In genomic region chr6:130534627-130535026, GRCh38 we compare ENCODE assay signal across 34 cellular contexts.
"Had no signal": no experiment of that assay in that cellular context is flagged by ENCODE, and none has a peak within 500 bp of the region (broad histone marks: within the 10 kb centered on the region; RNA-seq: fewer than 3 reads in every experiment).

No MANE protein-coding gene starts in this region.

- H3K27me3 ChIP-seq: MG63 had no signal

- H3K9me3 ChIP-seq: MG63 had no signal

- H3K4me3 ChIP-seq: MG63 had no signal

- DNase-seq: Karpas-422, Kasumi-1, MG63, MM.1S, MV-4-11, NCI-H1048, NCI-H1092, NCI-H1092 treated with DMSO at 0.1 percent for 48 hours, NCI-H1105, NCI-H1105 treated with DMSO at 0.1 percent for 48 hours, NCI-H1417, NCI-H1417 treated with DMSO at 0.1 percent for 48 hours, NCI-H1436, NCI-H1436 treated with DMSO at 0.1 percent for 48 hours, NCI-H146, NCI-H1694, NCI-H1694 treated with DMSO at 0.1 percent for 48 hours, NCI-H187, NCI-H187 treated with DMSO at 0.1 percent for 48 hours, NCI-H1930, NCI-H2029, NCI-H2029 treated with DMSO at 0.1 percent for 48 hours, NCI-H2081, NCI-H2081 treated with DMSO at 0.1 percent for 48 hours, NCI-H2107, NCI-H2171, NCI-H2171 treated with DMSO at 0.1 percent for 48 hours, NCI-H2227 treated with DMSO at 0.1 percent for 48 hours, NCI-H226, NCI-H345, NCI-H446, NCI-H446 treated with DMSO at 0.1 percent for 48 hours, NCI-H510A, NCI-H510A treated with DMSO at 0.1 percent for 48 hours had no signal

- H3K36me3 ChIP-seq: MG63 had no signal
